17 cellular contexts compared by ENCODE assay signal in genomic region chr3:62184559-62184958, GRCh38.
DNase-seq lines count a peak whose midpoint lies in the region; ATAC-seq and TF ChIP-seq lines count a peak whose summit lies in the region.
"Had no signal": no experiment of that assay in that cellular context is flagged by ENCODE, and none has a peak within 500 bp of the region (broad histone marks: within the 10 kb centered on the region; RNA-seq: fewer than 3 reads in every experiment).

No MANE protein-coding gene starts in this region.

- no peak overlapping the region for H3K4me3 ChIP-seq in GM23248
- H3K4me3 ChIP-seq: thoracic aorta had no signal

- H3K4me3 Mint-ChIP-seq in natural killer cell: no peak overlapping the region
- H3K4me3 Mint-ChIP-seq: CD4-positive, alpha-beta T cell; naive thymus-derived CD8-positive, alpha-beta T cell; T-helper 1 cell treated with Interleukin-12 subunit alpha and Interleukin-12 subunit beta and Interleukin-4 antibody, amounts not matched to agents 30 μg/mL and 1 μg/mL, for 36 hours had no signal

- H3K36me3 Mint-ChIP-seq in natural killer cell: no peaks in the 10 kb centered on the region
- H3K36me3 Mint-ChIP-seq: naive thymus-derived CD8-positive, alpha-beta T cell had no signal

- 51 to 58% methylated on average over 7 of the region's 7 CpGs for WGBS in GM23248 (ENCODE audit: low coverage in 1 of 2, low lambda C conversion rate in 2 of 2, missing lambda C conversion rate in 2 of 2), 2 experiments

- H3K36me3 ChIP-seq in GM23248 (ENCODE audit: low read depth): no peaks in the 10 kb centered on the region
- H3K36me3 ChIP-seq: thoracic aorta had no signal

- peaks cover 8 to 22% of the 10 kb centered on the region in 2 donors for H3K4me1 Mint-ChIP-seq in natural killer cell

- no peaks in the 10 kb centered on the region for H3K79me2 ChIP-seq in GM23248 (ENCODE audit: insufficient read depth)

- DNase-seq in GM23248 (peak; percentile 23), LHCN-M2 (ENCODE audit: low read depth) (peak; percentile 37), natural killer cell (no peak), cerebellar nuclear complex (lab: John Stamatoyannopoulos, UW) (no peak), mucosa of gallbladder (ENCODE audit: low spot score) (no peak)
- DNase-seq: activated gamma-delta T cell; CD4-positive, alpha-beta T cell; erythroblast; naive thymus-derived CD8-positive, alpha-beta T cell; NCI-H2029 treated with DMSO at 0.1 percent for 48 hours; PC-3; small intestine had no signal

- H3F3A ChIP-seq in GM23248 (ENCODE audit: insufficient read depth): no peaks in the 10 kb centered on the region

- TF ChIP-seq CTCF in natural killer cell (IDR thresholded peaks at IDR 0.05): no peak

- no peaks in the 10 kb centered on the region for H3K9me3 Mint-ChIP-seq in natural killer cell
- H3K9me3 Mint-ChIP-seq: CD4-positive, alpha-beta T cell; naive thymus-derived CD8-positive, alpha-beta T cell; T-helper 1 cell treated with Interleukin-12 subunit alpha and Interleukin-12 subunit beta and Interleukin-4 antibody, amounts not matched to agents 30 μg/mL and 1 μg/mL, for 36 hours had no signal

- peaks cover 6% of the 10 kb centered on the region; the same call in 1 of the 2 replicates for H3K4me1 ChIP-seq in GM23248 (ENCODE audit: insufficient read depth)

- no peaks in the 10 kb centered on the region for H3K27me3 ChIP-seq in GM23248 (replicated peaks; ENCODE audit: insufficient read depth)

- H2AFZ ChIP-seq in GM23248: no peak overlapping the region

- H3K27me3 Mint-ChIP-seq in natural killer cell (ENCODE audit: low read depth in 2 of 2): no peaks in the 10 kb centered on the region
- H3K27me3 Mint-ChIP-seq: CD4-positive, alpha-beta T cell had no signal

- no peaks in the 10 kb centered on the region for H3K9me2 ChIP-seq in GM23248 (ENCODE audit: insufficient read depth)

- H3K27ac Mint-ChIP-seq in natural killer cell: peak overlapping the region in 1 of 2 donors; percentile 36
- H3K27ac Mint-ChIP-seq: CD4-positive, alpha-beta T cell; naive thymus-derived CD8-positive, alpha-beta T cell; T-helper 1 cell treated with Interleukin-12 subunit alpha and Interleukin-12 subunit beta and Interleukin-4 antibody, amounts not matched to agents 30 μg/mL and 1 μg/mL, for 36 hours had no signal

- H3K27ac ChIP-seq in GM23248 (no peak overlapping the region), cingulate gyrus (ENCODE audit: low read depth, low read length) (peak overlapping the region; percentile 54)

- no peak overlapping the region for H3K9ac ChIP-seq in GM23248

- in situ Hi-C loops in GM23248 (cut with MboI): loop anchor here (10.0 to 25.0 kb wide), 2 partner anchors 620 to 1597 kb away; partner anchors contain the start of gene PTPRG

- intact Hi-C loops in natural killer cell (cut with micrococcal nuclease): no loop called here

- H4K20me1 ChIP-seq in GM23248 (ENCODE audit: insufficient read depth): no peaks in the 10 kb centered on the region

- H3K9me3 ChIP-seq in GM23248 (ENCODE audit: low read depth): no peaks in the 10 kb centered on the region
- H3K9me3 ChIP-seq: thoracic aorta had no signal

- no peak overlapping the region for H3K4me2 ChIP-seq in GM23248 (ENCODE audit: unreplicated experiment)

- ATAC-seq in natural killer cell: peak; percentile 14 to 52 (median 42)
- ATAC-seq in HG03457 (IDR thresholded peaks at IDR 0.05; ENCODE audit: unreplicated experiment): no peak
- ATAC-seq in HG03439 (IDR thresholded peaks at IDR 0.05; ENCODE audit: unreplicated experiment): no peak
- ATAC-seq: naive thymus-derived CD8-positive, alpha-beta T cell; PC-3 had no signal

Comparison
In these comparisons a context has a peak if more than half of its experiments do, and no peak if none do; other contexts are left out.
1. DNase-seq: peak in GM23248 (single experiment) and LHCN-M2 (single experiment); none in natural killer cell (single experiment), cerebellar nuclear complex (0 of 2) and mucosa of gallbladder (single experiment).
2. ATAC-seq: peak in natural killer cell (3 of 3); none in HG03457 (single experiment) and HG03439 (single experiment).